ENCODE assay signal across 13 cellular contexts in genomic region chr3:149902498-149903139, GRCh38.
DNase-seq lines count a peak whose midpoint lies in the region; ATAC-seq and TF ChIP-seq lines count a peak whose summit lies in the region.
"Had no signal": no experiment of that assay in that cellular context is flagged by ENCODE, and none has a peak within 500 bp of the region (broad histone marks: within the 10 kb centered on the region; RNA-seq: fewer than 3 reads in every experiment).

No MANE protein-coding gene starts in this region.

- H3K4me3 ChIP-seq in KMS-11 (IDR thresholded peaks at IDR 0.05; ENCODE audit: insufficient read depth, low read depth, low read length) (no peak overlapping the region), neural cell (ENCODE audit: low read length) (no peak overlapping the region)
- H3K4me3 ChIP-seq: ascending aorta, gastroesophageal sphincter, lung, sigmoid colon had no signal

- no peak overlapping the region for H3K4me2 ChIP-seq in KMS-11
- H3K4me2 ChIP-seq in neural cell (ENCODE audit: low read length): no peak overlapping the region

- H3K79me2 ChIP-seq in KMS-11 (ENCODE audit: insufficient read depth, low read depth) (no peaks in the 10 kb centered on the region), neural cell (replicated peaks; ENCODE audit: insufficient read depth, low read length) (no peaks in the 10 kb centered on the region)

- POLR2A ChIA-PET in activated CD4-positive, alpha-beta memory T cell treated with anti-CD3 and anti-CD28 coated beads for 36 hours (lab: Charles Lee): no interaction called here

- H3K27me3 Mint-ChIP-seq in activated CD4-positive, alpha-beta memory T cell treated with anti-CD3 and anti-CD28 coated beads for 36 hours: no peaks in the 10 kb centered on the region

- no peaks in the 10 kb centered on the region for H3K4me1 ChIP-seq in KMS-11 (ENCODE audit: low read depth, poor library complexity, severe bottlenecking)

- no peak for ATAC-seq in HG03457 (IDR thresholded peaks at IDR 0.05; ENCODE audit: unreplicated experiment)
- ATAC-seq: gastroesophageal sphincter had no signal

- H3K9me3 Mint-ChIP-seq in activated CD4-positive, alpha-beta memory T cell treated with anti-CD3 and anti-CD28 coated beads for 36 hours: no peaks in the 10 kb centered on the region

- no peak overlapping the region for H2AFZ ChIP-seq in KMS-11 (ENCODE audit: low read depth)
- no peak overlapping the region for H2AFZ ChIP-seq in neural cell (ENCODE audit: low read depth, low read length)

- H3K4me1 Mint-ChIP-seq in activated CD4-positive, alpha-beta memory T cell treated with anti-CD3 and anti-CD28 coated beads for 36 hours (ENCODE audit: low read depth): no peaks in the 10 kb centered on the region

- H4K20me1 ChIP-seq in KMS-11 (ENCODE audit: insufficient read depth) (no peaks in the 10 kb centered on the region), neural cell (ENCODE audit: insufficient read depth) (no peaks in the 10 kb centered on the region)

- H3K9me3 ChIP-seq in neural cell (ENCODE audit: low read length): no peaks in the 10 kb centered on the region
- H3K9me3 ChIP-seq: ascending aorta, gastroesophageal sphincter, sigmoid colon had no signal

- no peak for TF ChIP-seq RAD21 in neural cell (conservative IDR thresholded peaks at IDR 0.05)

- no peaks in the 10 kb centered on the region for H3F3A ChIP-seq in neural cell (ENCODE audit: insufficient read depth, low read length, poor library complexity, severe bottlenecking)

- TF ChIP-seq EP300 in neural cell (conservative IDR thresholded peaks at IDR 0.05; ENCODE audit: poor library complexity, severe bottlenecking): no peak

- H3K4me3 Mint-ChIP-seq in activated CD4-positive, alpha-beta memory T cell treated with anti-CD3 and anti-CD28 coated beads for 36 hours: no peak overlapping the region

- H3K27me3 ChIP-seq in KMS-11 (ENCODE audit: insufficient read depth, low read depth) (no peaks in the 10 kb centered on the region), neural cell (ENCODE audit: insufficient read depth, low read depth, low read length) (no peaks in the 10 kb centered on the region)
- H3K27me3 ChIP-seq: ascending aorta, gastroesophageal sphincter, sigmoid colon had no signal

- H3K36me3 ChIP-seq in KMS-11 (ENCODE audit: insufficient read depth): no peaks in the 10 kb centered on the region
- no peaks in the 10 kb centered on the region for H3K36me3 ChIP-seq in neural cell (ENCODE audit: insufficient read depth, low read length)
- H3K36me3 ChIP-seq: ascending aorta had no signal

- intact Hi-C loops in activated CD4-positive, alpha-beta memory T cell treated with anti-CD3 and anti-CD28 coated beads for 36 hours (cut with micrococcal nuclease): no loop called here

- H3K36me3 Mint-ChIP-seq in activated CD4-positive, alpha-beta memory T cell treated with anti-CD3 and anti-CD28 coated beads for 36 hours: peaks cover 13% of the 10 kb centered on the region

- no peak overlapping the region for H3K27ac Mint-ChIP-seq in activated CD4-positive, alpha-beta memory T cell treated with anti-CD3 and anti-CD28 coated beads for 36 hours

- DNase-seq in DMS 273 (lab: John Stamatoyannopoulos, UW; ENCODE audit: unreplicated experiment) (peak; percentile 25), DMS 273 treated with DMSO at 0.1 percent for 48 hours (lab: John Stamatoyannopoulos, UW) (no peak), amniotic epithelial cell (ENCODE audit: low read depth) (peak; percentile 4), cerebellar nuclear complex (lab: John Stamatoyannopoulos, UW) (no peak)
- no peak for DNase-seq in activated CD4-positive, alpha-beta memory T cell treated with anti-CD3 and anti-CD28 coated beads for 36 hours
- DNase-seq: NCI-H2171 treated with DMSO at 0.1 percent for 48 hours, sigmoid colon had no signal

- TF ChIP-seq CTCF in KMS-11 (conservative IDR thresholded peaks at IDR 0.05; ENCODE audit: low read depth, low read length): peak; percentile 52
- peak; percentile 26 for TF ChIP-seq CTCF in neural cell (IDR thresholded peaks at IDR 0.05; ENCODE audit: poor library complexity, severe bottlenecking)

- H3K9me2 ChIP-seq in neural cell (ENCODE audit: insufficient read depth, low read length): no peaks in the 10 kb centered on the region

- CTCF ChIA-PET in activated CD4-positive, alpha-beta memory T cell treated with anti-CD3 and anti-CD28 coated beads for 36 hours (lab: Charles Lee): interaction anchor here (1.0 kb wide), 1 partner anchor 23 kb away, joined by 3 read pairs; no protein-coding TSS in a partner anchor

- no peak overlapping the region for H3K27ac ChIP-seq in KMS-11
- no peak overlapping the region for H3K27ac ChIP-seq in neural cell (ENCODE audit: low read length)
- H3K27ac ChIP-seq: ascending aorta, gastroesophageal sphincter, sigmoid colon had no signal

- H3K9ac ChIP-seq in KMS-11 (no peak overlapping the region), neural cell (ENCODE audit: low read length) (no peak overlapping the region)

TF ChIP-seq in neural cell, 6 proteins besides CTCF, POLR2A, EP300 and RAD21:
- no peak for TF ChIP-seq MXI1 (conservative IDR thresholded peaks at IDR 0.05; ENCODE audit: poor library complexity, severe bottlenecking)
- TF ChIP-seq TAF1 (IDR thresholded peaks at IDR 0.05; ENCODE audit: low read depth): no peak
- no peak for TF ChIP-seq EZH2 (IDR thresholded peaks at IDR 0.05; ENCODE audit: borderline replicate concordance, insufficient read depth, low read length, poor library complexity, severe bottlenecking)
- TF ChIP-seq POLR2AphosphoS5 (IDR thresholded peaks at IDR 0.05): no peak
- TF ChIP-seq SMC3 (conservative IDR thresholded peaks at IDR 0.05; ENCODE audit: poor library complexity): no peak
- TF ChIP-seq REST (IDR thresholded peaks at IDR 0.05; ENCODE audit: borderline replicate concordance): no peak

Comparison
In these comparisons a context has a peak if more than half of its experiments do, and no peak if none do; other contexts are left out.
1. DNase-seq: peak in DMS 273 (single experiment) and amniotic epithelial cell (single experiment); none in DMS 273 treated with DMSO at 0.1 percent for 48 hours (single experiment), activated CD4-positive, alpha-beta memory T cell treated with anti-CD3 and anti-CD28 coated beads for 36 hours (single experiment) and cerebellar nuclear complex (0 of 2).